In genomic region chr10:47111329-47111862, GRCh38 we compare ENCODE assay signal across 1 cellular context.
TF ChIP-seq lines count a peak whose summit lies in the region.

No MANE protein-coding gene starts in this region.

TF ChIP-seq in H1, 55 proteins besides CTCF, POLR2A, EP300 and RAD21:
- TF ChIP-seq CHD7 (IDR thresholded peaks at IDR 0.05; ENCODE audit: insufficient replicate concordance, low read length) (no peak), YY1 (IDR thresholded peaks at IDR 0.05; ENCODE audit: low read depth, low read length) (no peak), BRCA1 (IDR thresholded peaks at IDR 0.05; ENCODE audit: low read depth, low read length) (no peak), ATF3 (IDR thresholded peaks at IDR 0.05; ENCODE audit: insufficient read depth, low read depth, low read length) (no peak), CTBP2 (IDR thresholded peaks at IDR 0.05; ENCODE audit: borderline replicate concordance, insufficient read depth, insufficient read length, low read length) (no peak), TAF1 (IDR thresholded peaks at IDR 0.05; ENCODE audit: low read depth, low read length) (no peak), SAP30 (IDR thresholded peaks at IDR 0.05; ENCODE audit: insufficient read depth, insufficient replicate concordance, low read length) (no peak), EGR1 (IDR thresholded peaks at IDR 0.05; ENCODE audit: borderline replicate concordance, low read depth, low read length) (no peak), TBP (IDR thresholded peaks at IDR 0.05; ENCODE audit: low read depth, low read length) (no peak), CHD2 (IDR thresholded peaks at IDR 0.05; ENCODE audit: low read length) (no peak), PHF8 (conservative IDR thresholded peaks at IDR 0.05; ENCODE audit: low read depth, low read length) (no peak)
TF ChIP-seq in H1: peak in this region for 0.
